In genomic region chr11:121292503-121293275, GRCh38 we compare ENCODE assay signal across 8 cellular contexts. TPM values are rescaled to one million over a fixed set of nuclear protein-coding genes. Genes with fewer than 3 reads are reported as not detected.
DNase-seq lines count a peak whose midpoint lies in the region; ATAC-seq, FAIRE-seq and TF ChIP-seq lines count a peak whose summit lies in the region.

TSS of gene SC5D (plus strand) at chr11:121292771. CDS start at chr11:121303376, 10,605 bp downstream.

- no peaks in the 10 kb centered on the region for H3K27me3 ChIP-seq in H1 (replicated peaks in 1 of 4; ENCODE audit: control insufficient read depth in 3 of 4, extremely low read depth in 1 of 4, insufficient read depth in 3 of 4, low read length in 3 of 4)

- H2AFZ ChIP-seq in H1 (ENCODE audit: low read length), result peak within 1 kb of the TSS; percentile 99

- WGBS in H1 (ENCODE audit: extremely low coverage in 1 of 2, insufficient coverage in 1 of 2, insufficient read length in 1 of 2, insufficient replicate concordance in 2 of 2, low coverage in 1 of 2, low lambda C conversion rate in 2 of 2, missing lambda C conversion rate in 1 of 2), 2 experiments, result 1% methylated on average over 69 of the region's 75 CpGs; no CpG with 5 or more reads in 1 of the 2 experiments

- H3K79me2 ChIP-seq in H1 (ENCODE audit: control insufficient read depth in 1 of 2, insufficient read depth in 2 of 2, low read length in 2 of 2), result peaks cover 8 to 49% of the 10 kb centered on the region in 2 experiments

- H3K4me3 ChIP-seq in H1 (ENCODE audit: extremely low read depth in 1 of 4, insufficient read depth in 2 of 4, low read depth in 3 of 4, low read length in 4 of 4), result peak within 1 kb of the TSS; percentile 78 to 87 (median 80)

- H4K8ac ChIP-seq in H1 (ENCODE audit: extremely low read depth, insufficient read depth, low read length), result peak within 1 kb of the TSS; percentile 81; the same call in 1 of the 2 replicates

- peak within 1 kb of the TSS; percentile 70; the same call in 1 of the 2 replicates for H3K27ac ChIP-seq in H1 (ENCODE audit: low read depth, low read length)

- DNase-seq in COLO668 (lab: John Stamatoyannopoulos, UW; ENCODE audit: unreplicated experiment) (peak; percentile 96), HT1080 (ENCODE audit: low read depth) (peak; percentile 91), NOMO-1 treated with DMSO at 0.1 percent for 48 hours (lab: John Stamatoyannopoulos, UW; ENCODE audit: unreplicated experiment) (peak; percentile 92), H1 (ENCODE audit: low read depth in 1 of 2, low spot score in 2 of 2) (peak; percentile 88 to 94), memory B cell (ENCODE audit: low spot score in 2 of 2) (peak; percentile 89 to 91)
- peak; percentile 69 to 88 (median 86) for DNase-seq in activated CD8-positive, alpha-beta memory T cell treated with anti-CD3 and anti-CD28 coated beads for 48 hours (ENCODE audit: low read depth in 2 of 3, low spot score in 2 of 3)
- DNase-seq in stimulated activated CD8-positive, alpha-beta memory T cell treated with anti-CD3 and anti-CD28 coated beads, Interleukin-12 subunit alpha, Interleukin-12 subunit beta, amount 100 ng/mL, for 24 hours (ENCODE audit: extremely low read depth), result peak; percentile 85

- H3K4me1 ChIP-seq in H1 (replicated peaks in 1 of 4; ENCODE audit: control insufficient read depth in 3 of 4, insufficient read depth in 4 of 4, low read length in 3 of 4), result peaks cover 3 to 20% (median 10%) of the 10 kb centered on the region in 4 experiments; a peak in 6 of 7 replicates

- H3K9ac ChIP-seq in H1 (replicated peaks in 1 of 4; ENCODE audit: extremely low read depth in 1 of 4, low read depth in 3 of 4, low read length in 3 of 4), result peak within 1 kb of the TSS; percentile 60 to 81 (median 73)

- TF ChIP-seq RAD21 in H1 (IDR thresholded peaks at IDR 0.05 in 1 of 2, conservative IDR thresholded peaks at IDR 0.05 in 1 of 2; ENCODE audit: low read depth in 2 of 2, low read length in 2 of 2), result no peak

- H3K23me2 ChIP-seq in H1 (ENCODE audit: low read depth, low read length), result peaks cover 9% of the 10 kb centered on the region

- peak within 1 kb of the TSS; percentile 55 for H2BK120ac ChIP-seq in H1 (replicated peaks; ENCODE audit: low read depth, low read length)

- peak within 1 kb of the TSS; percentile 92 for H2BK5ac ChIP-seq in H1 (ENCODE audit: low read depth, low read length)

- no peak within 1 kb of the TSS for H3K4ac ChIP-seq in H1 (replicated peaks; ENCODE audit: insufficient read length, low read depth, low read length)

- peak in 1 of 2 experiments; percentile 74; a peak in 1 of 3 replicates for TF ChIP-seq POLR2A in H1 (IDR thresholded peaks at IDR 0.05; ENCODE audit: control extremely low read depth in 1 of 2, low read depth in 2 of 2, low read length in 2 of 2)

- no peak within 1 kb of the TSS for H3K14ac ChIP-seq in H1 (ENCODE audit: insufficient read length)

- H3K36me3 Mint-ChIP-seq in memory B cell, result peaks cover 5% of the 10 kb centered on the region

- peak within 1 kb of the TSS; percentile 95 to 96 for H3K4me2 ChIP-seq in H1 (ENCODE audit: insufficient read depth in 1 of 2, low read depth in 2 of 2, low read length in 2 of 2)

- peak within 1 kb of the TSS; percentile 78 for H4K91ac ChIP-seq in H1 (replicated peaks; ENCODE audit: insufficient read length, low read length)

- no peak within 1 kb of the TSS for H2AK5ac ChIP-seq in H1 (ENCODE audit: low read depth, low read length)

- CTCF ChIA-PET in H1 (lab: Charles Lee; ENCODE audit: partially characterized antibody), result interaction anchor here (0.6 to 2.1 kb wide), 5 partner anchors 25 to 319 kb away, joined by 3 to 4 read pairs (median 3); no protein-coding TSS in a partner anchor

- peaks cover 2 to 14% of the 10 kb centered on the region in 2 experiments for H4K20me1 ChIP-seq in H1 (replicated peaks in 1 of 2; ENCODE audit: control insufficient read depth in 1 of 2, insufficient read depth in 2 of 2, low read length in 2 of 2)

- peak within 1 kb of the TSS; percentile 79 for H3K56ac ChIP-seq in H1 (replicated peaks; ENCODE audit: insufficient read length, low read depth, low read length)

- H3K4me3 Mint-ChIP-seq in memory B cell, result peak within 1 kb of the TSS; percentile 95

- peaks cover 0 to 3% (median 0%) of the 10 kb centered on the region in 4 experiments; a peak in 1 of 8 replicates for H3K36me3 ChIP-seq in H1 (ENCODE audit: control insufficient read depth in 2 of 4, insufficient read depth in 4 of 4, low read length in 3 of 4)

- TF ChIP-seq CTCF in H1 (IDR thresholded peaks at IDR 0.05; ENCODE audit: control extremely low read depth in 1 of 3, insufficient read depth in 1 of 3, low read depth in 1 of 3, low read length in 3 of 3), result no peak

- H3K9me3 Mint-ChIP-seq in memory B cell, result no peaks in the 10 kb centered on the region

- H3K23ac ChIP-seq in H1 (ENCODE audit: insufficient read length), result no peak within 1 kb of the TSS

- 0 out of 2 replicates have a peak within 1 kb of the TSS, but pooled peaks have one; percentile 61 for H2BK15ac ChIP-seq in H1 (ENCODE audit: low read length)

- POLR2A ChIA-PET in H1 (lab: Charles Lee; ENCODE audit: partially characterized antibody), result interaction anchor here (0.9 to 1.3 kb wide), 2 partner anchors 80 to 339 kb away, joined by 3 to 5 read pairs; no protein-coding TSS in a partner anchor

- peak within 1 kb of the TSS; percentile 60 for H2BK12ac ChIP-seq in H1 (ENCODE audit: low read depth, low read length)

- FAIRE-seq in H1 (lab: Jason Lieb, UNC), result no peak

- no peaks in the 10 kb centered on the region for H3K27me3 Mint-ChIP-seq in memory B cell

- H3K79me1 ChIP-seq in H1 (ENCODE audit: low read depth, low read length), result no peaks in the 10 kb centered on the region; the same call in 1 of the 2 replicates

- H3K9me3 ChIP-seq in H1 (ENCODE audit: insufficient read depth in 2 of 2, low read depth in 1 of 2, low read length in 1 of 2), result no peaks in the 10 kb centered on the region

- peaks cover 31% of the 10 kb centered on the region for H3K4me1 Mint-ChIP-seq in memory B cell

- H4K5ac ChIP-seq in H1 (ENCODE audit: insufficient read length, low read depth, low read length), result peak within 1 kb of the TSS; percentile 69

- no peak within 1 kb of the TSS for H2BK20ac ChIP-seq in H1 (ENCODE audit: low read length)

- TF ChIP-seq EP300 in H1 (IDR thresholded peaks at IDR 0.05; ENCODE audit: borderline replicate concordance in 1 of 2, low read depth in 2 of 2, low read length in 2 of 2), result peak in 1 of 2 experiments; percentile 4; a peak in 1 of 3 replicates

- peak within 1 kb of the TSS; percentile 95 for H3K18ac ChIP-seq in H1 (ENCODE audit: extremely low read depth, low read length)

- H3K27ac Mint-ChIP-seq in memory B cell, result peak within 1 kb of the TSS; percentile 99

- ATAC-seq in GM21360 (IDR thresholded peaks at IDR 0.05; ENCODE audit: unreplicated experiment) (peak; percentile 91), memory B cell (ENCODE audit: low read depth) (peak; percentile 89)

TF ChIP-seq in H1, 55 proteins besides CTCF, POLR2A, EP300 and RAD21 (continues in another document):
- TF ChIP-seq BRCA1 (IDR thresholded peaks at IDR 0.05; ENCODE audit: low read depth, low read length), result no peak
- TF ChIP-seq SIN3A (conservative IDR thresholded peaks at IDR 0.05 in 1 of 2, IDR thresholded peaks at IDR 0.05 in 1 of 2; ENCODE audit: low read depth in 1 of 2, low read length in 2 of 2), result peak; percentile 66 to 86; a peak in 2 of 4 replicates
- TF ChIP-seq GTF2F1 (IDR thresholded peaks at IDR 0.05; ENCODE audit: borderline replicate concordance, low read depth, low read length), result no peak
- no peak for TF ChIP-seq BCL11A (IDR thresholded peaks at IDR 0.05; ENCODE audit: low read depth in 2 of 2, low read length in 2 of 2)

RNA-seq across cellular contexts. Expression of gene SC5D, which starts in this region (rescaled TPM):
- total RNA-seq in HT1080 (2014; rRNA removed; shearing (Covaris generic)), result 20.0 and 26.6 TPM in 2 replicates
- 20.2 and 23.1 TPM in 2 replicates for polyA plus RNA-seq in HT1080 (2015; cell fraction: cytosol; rRNA removed)
- polyA plus RNA-seq in HT1080 (2015; cell fraction: nucleus; rRNA removed), result 28.8 and 31.1 TPM in 2 replicates
- total RNA-seq in H1 (2021; fragmentation: NEBNext Ultra II Directional; extraction: Animal tissue kit (Norgen Biotek cat#: 25700)), result 71.4 and 73.9 TPM in 2 replicates
- polyA plus RNA-seq in H1 (2011; rRNA removed), result 44.7 and 90.3 TPM in 2 replicates
- 75.4 TPM for polyA plus RNA-seq in H1 (2011; cell fraction: cytosol; rRNA removed)
- 92.3 TPM for polyA plus RNA-seq in H1 (2011; cell fraction: nucleus; rRNA removed)
- 69.2 to 167 TPM (median 86.3 TPM) in 4 replicates for polyA plus RNA-seq in H1 (2012, experiment 1 of 2)
- polyA plus RNA-seq in H1 (2012, experiment 2 of 2), result 14.1 TPM
- polyA plus RNA-seq in H1 (2013, experiment 1 of 2), result 208 TPM
- 224 TPM for polyA plus RNA-seq in H1 (2013, experiment 2 of 2)
- 183 and 296 TPM in 2 replicates for polyA minus RNA-seq in H1 (2011; rRNA and poly(A)+ RNA removed)
- polyA minus RNA-seq in H1 (2011; cell fraction: cytosol; rRNA and poly(A)+ RNA removed), result 105 TPM
- polyA minus RNA-seq in H1 (2011; cell fraction: nucleus; rRNA and poly(A)+ RNA removed), result 174 TPM

Comparison
In these comparisons a context has a peak if more than half of its experiments do, and no peak if none do; other contexts are left out.
1. Peak in every context shown above with its lines: DNase-seq, ATAC-seq, H3K4me3 ChIP-seq and H3K27ac ChIP-seq.